13 cellular contexts compared by ENCODE assay signal in the genomic region with DNA sequence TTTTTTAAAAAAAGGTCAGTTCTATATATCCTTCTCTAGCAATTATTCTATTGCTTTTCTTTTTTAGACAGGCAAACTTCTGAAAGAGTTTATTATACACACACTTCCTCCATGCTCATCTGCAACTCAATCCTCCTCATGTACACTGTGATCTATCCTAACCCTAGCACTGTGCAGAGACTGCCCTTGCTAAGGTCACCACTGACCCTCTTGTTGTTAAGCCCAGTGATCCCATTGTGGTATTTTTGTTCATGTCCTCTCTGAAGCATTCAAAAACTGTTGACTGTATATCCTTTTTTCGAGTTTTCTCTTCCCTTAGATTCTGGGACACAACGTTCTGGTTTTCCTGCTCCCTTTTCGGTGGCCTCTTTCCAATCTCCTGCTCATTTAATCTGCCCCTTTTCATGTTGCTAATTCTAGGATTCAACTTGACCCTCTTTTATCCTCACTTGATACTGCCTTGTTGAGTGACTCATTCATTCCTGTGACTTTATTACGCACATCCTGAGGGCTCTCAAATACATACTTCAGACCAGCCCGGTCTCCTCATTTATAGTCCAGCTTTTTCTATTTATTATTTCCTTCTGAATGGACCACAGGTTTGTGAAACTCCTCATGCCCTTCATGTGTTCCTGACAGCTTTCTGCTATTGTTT. TPM values are rescaled to one million over a fixed set of nuclear protein-coding genes. Genes with fewer than 3 reads are reported as not detected.
DNase-seq lines count a peak whose midpoint lies in the region; FAIRE-seq and TF ChIP-seq lines count a peak whose summit lies in the region.
"Had no signal": no experiment of that assay in that cellular context is flagged by ENCODE, and none has a peak within 500 bp of the region (broad histone marks: within the 10 kb centered on the region; RNA-seq: fewer than 3 reads in every experiment).

No MANE protein-coding gene starts in this region.

- no TSS peak for BruUV-seq in Calu3 (replicated peaks; lab: Mats Ljungman, UMichigan)

- FAIRE-seq in GM19239 (lab: Jason Lieb, UNC): no peak
- FAIRE-seq: G401.6 had no signal

- no peak overlapping the region for H3K4me3 Mint-ChIP-seq in Calu3 (ENCODE audit: low read depth, unreplicated experiment)
- H3K4me3 Mint-ChIP-seq: activated naive CD4-positive, alpha-beta T cell treated with anti-CD3 and anti-CD28 coated beads, Interleukin-2, amount 10 ng/mL, durations not matched to agents 7 days and 5 days; stimulated activated naive CD8-positive, alpha-beta T cell treated with anti-CD3 and anti-CD28 coated beads, Interleukin-15, amount 100 ng/mL, for 72 hours had no signal

- intact Hi-C loops in Calu3 (cut with micrococcal nuclease; ENCODE audit: unreplicated experiment): no loop called here

- H3K27me3 Mint-ChIP-seq in Calu3 (ENCODE audit: unreplicated experiment): no peaks in the 10 kb centered on the region
- H3K27me3 Mint-ChIP-seq: activated naive CD4-positive, alpha-beta T cell treated with anti-CD3 and anti-CD28 coated beads, Interleukin-2, amount 10 ng/mL, durations not matched to agents 7 days and 5 days had no signal

- H3K36me3 Mint-ChIP-seq in Calu3 (ENCODE audit: insufficient read depth, unreplicated experiment): peaks cover 13% of the 10 kb centered on the region
- H3K36me3 Mint-ChIP-seq: activated naive CD4-positive, alpha-beta T cell treated with anti-CD3 and anti-CD28 coated beads, Interleukin-2, amount 10 ng/mL, durations not matched to agents 7 days and 5 days had no signal

- DNase-seq in Calu3 (no peak), M059J (ENCODE audit: low read depth) (peak; percentile 61), epithelial cell of esophagus (ENCODE audit: low read depth) (peak; percentile 33), non-pigmented ciliary epithelial cell (ENCODE audit: low read depth) (peak; percentile 76), mesenteric fat pad (ENCODE audit: low spot score) (no peak), GM19238 (ENCODE audit: insufficient read length, low spot score) (no peak), NCI-H1105 (lab: John Stamatoyannopoulos, UW) (no peak), GM19239 (ENCODE audit: insufficient read length, low spot score) (no peak)
- DNase-seq: activated naive CD4-positive, alpha-beta T cell treated with anti-CD3 and anti-CD28 coated beads, Interleukin-2, amount 10 ng/mL, durations not matched to agents 7 days and 5 days; BE2C; stimulated activated CD4-positive, alpha-beta T cell treated with anti-CD3 and anti-CD28 coated beads, Interleukin-4, amount 100 ng/mL, for 4 hours; stimulated activated naive CD8-positive, alpha-beta T cell treated with anti-CD3 and anti-CD28 coated beads, Interleukin-15, amount 100 ng/mL, for 72 hours had no signal

- TF ChIP-seq CTCF in Calu3 (IDR thresholded peaks at IDR 0.05; ENCODE audit: unreplicated experiment) (no peak), epithelial cell of esophagus (IDR thresholded peaks at IDR 0.05; ENCODE audit: insufficient read depth, low read depth, low read length, missing control alignments) (no peak)

- H3K27ac Mint-ChIP-seq in Calu3 (ENCODE audit: unreplicated experiment): peak overlapping the region; percentile 1
- H3K27ac Mint-ChIP-seq: activated naive CD4-positive, alpha-beta T cell treated with anti-CD3 and anti-CD28 coated beads, Interleukin-2, amount 10 ng/mL, durations not matched to agents 7 days and 5 days; stimulated activated naive CD8-positive, alpha-beta T cell treated with anti-CD3 and anti-CD28 coated beads, Interleukin-15, amount 100 ng/mL, for 72 hours had no signal

- peaks cover 14% of the 10 kb centered on the region for H3K4me1 Mint-ChIP-seq in Calu3 (ENCODE audit: low read depth, unreplicated experiment)
- H3K4me1 Mint-ChIP-seq: activated naive CD4-positive, alpha-beta T cell treated with anti-CD3 and anti-CD28 coated beads, Interleukin-2, amount 10 ng/mL, durations not matched to agents 7 days and 5 days; stimulated activated naive CD8-positive, alpha-beta T cell treated with anti-CD3 and anti-CD28 coated beads, Interleukin-15, amount 100 ng/mL, for 72 hours had no signal

- no peak overlapping the region for H3K4me3 ChIP-seq in epithelial cell of esophagus (ENCODE audit: low read length)

- CTCF ChIA-PET in Calu3 (lab: Charles Lee): no interaction called here

- no peaks in the 10 kb centered on the region for H3K9me3 Mint-ChIP-seq in Calu3 (ENCODE audit: low read depth, unreplicated experiment)
- H3K9me3 Mint-ChIP-seq: activated naive CD4-positive, alpha-beta T cell treated with anti-CD3 and anti-CD28 coated beads, Interleukin-2, amount 10 ng/mL, durations not matched to agents 7 days and 5 days; stimulated activated naive CD8-positive, alpha-beta T cell treated with anti-CD3 and anti-CD28 coated beads, Interleukin-15, amount 100 ng/mL, for 72 hours had no signal

RNA-seq across cellular contexts. Expression of a gene that starts 53.9 kb away (rescaled TPM):
- total RNA-seq in Calu3 (2022) (43.2 and 44.5 TPM in 2 replicates), mesenteric fat pad (64.7 TPM)
- total RNA-seq in M059J (2014; rRNA removed; shearing (Covaris generic)): 1.6 and 3.4 TPM in 2 replicates

Comparison
In these comparisons a context has a peak if more than half of its experiments do, and no peak if none do; other contexts are left out.
1. DNase-seq: peak in M059J (single experiment), epithelial cell of esophagus (single experiment) and non-pigmented ciliary epithelial cell (single experiment); none in Calu3 (single experiment), mesenteric fat pad (single experiment), GM19238 (single experiment), NCI-H1105 (single experiment) and GM19239 (single experiment).
2. RNA of a gene that starts 53.9 kb away (total RNA-seq): 64.7 TPM in mesenteric fat pad (single experiment) and 43.2 to 44.5 TPM in Calu3; 1.6 to 3.4 TPM in M059J; every median in the first group is over 10 times any median in the second.